Comparison of ENCODE assay signal across 17 cellular contexts in the genomic region with DNA sequence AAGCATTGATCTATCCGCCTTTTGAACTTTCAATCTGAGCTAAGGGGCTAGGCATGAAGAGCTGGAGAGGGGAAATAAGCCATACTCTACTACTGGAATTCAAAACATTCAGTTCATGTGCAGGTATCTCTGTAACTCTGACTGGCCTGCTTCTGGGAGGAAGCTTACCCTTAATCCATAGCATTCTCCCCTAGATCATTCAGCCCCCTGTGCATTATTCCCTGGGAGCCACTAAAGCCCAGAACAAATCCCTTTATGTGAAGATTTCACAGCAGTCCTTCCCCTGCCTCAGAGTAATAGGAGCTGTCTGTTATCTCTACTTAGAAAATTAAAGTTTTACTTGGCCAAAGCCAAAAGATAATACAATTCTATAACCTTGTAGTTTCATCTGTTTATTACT.
A peak's percentile ranks its signal among the peaks of the same experiment; 100 is the strongest.
DNase-seq lines count a peak whose midpoint lies in the region; ATAC-seq and TF ChIP-seq lines count a peak whose summit lies in the region.
"Had no signal": no experiment of that assay in that cellular context is flagged by ENCODE, and none has a peak within 500 bp of the region (broad histone marks: within the 10 kb centered on the region; RNA-seq: fewer than 3 reads in every experiment).

No MANE protein-coding gene starts in this region.

- H3K4me3 ChIP-seq in GM23338 (no peak overlapping the region), WERI-Rb-1 (ENCODE audit: low read depth, low read length) (no peak overlapping the region), neuronal stem cell (ENCODE audit: low read length in 2 of 2) (no peak overlapping the region)
- H3K4me3 ChIP-seq: HAP-1 had no signal

- no peak for ATAC-seq in GM23338

- no peaks in the 10 kb centered on the region for H3K36me3 ChIP-seq in GM23338 (ENCODE audit: insufficient read depth)
- no peaks in the 10 kb centered on the region for H3K36me3 ChIP-seq in WERI-Rb-1
- H3K36me3 ChIP-seq in neuronal stem cell (replicated peaks in 1 of 2; ENCODE audit: control insufficient read depth in 2 of 2, insufficient read depth in 2 of 2, low read length in 2 of 2), result no peaks in the 10 kb centered on the region
- H3K36me3 ChIP-seq: HAP-1 had no signal

- H3K27ac Mint-ChIP-seq in GM23338, result no peak overlapping the region
- H3K27ac Mint-ChIP-seq: CD4-positive, alpha-beta memory T cell; HFFc6 had no signal

- H3K4ac ChIP-seq in neuronal stem cell (ENCODE audit: low read length), result no peak overlapping the region

- H3K9ac ChIP-seq in neuronal stem cell (ENCODE audit: low read depth, low read length, poor library complexity), result no peak overlapping the region

- H3K9me3 ChIP-seq in WERI-Rb-1 (ENCODE audit: severe bottlenecking) (peaks cover 3% of the 10 kb centered on the region), neuronal stem cell (replicated peaks in 1 of 2; ENCODE audit: control insufficient read depth in 2 of 2, insufficient read depth in 1 of 2, low read depth in 1 of 2, low read length in 2 of 2) (no peaks in the 10 kb centered on the region)
- H3K9me3 ChIP-seq: HAP-1 had no signal

- no peak overlapping the region for H2BK15ac ChIP-seq in neuronal stem cell (ENCODE audit: low read length)

- H3K9me3 Mint-ChIP-seq in GM23338, result peaks cover 5% of the 10 kb centered on the region; the same call in 2 of the 3 replicates
- H3K9me3 Mint-ChIP-seq: HFFc6 had no signal

- H3F3A ChIP-seq in GM23338 (replicated peaks; ENCODE audit: low read depth), result no peaks in the 10 kb centered on the region

- H4K8ac ChIP-seq in neuronal stem cell (ENCODE audit: low read depth, low read length), result no peak overlapping the region

- H3K4me1 ChIP-seq in GM23338 (ENCODE audit: insufficient read depth), result no peaks in the 10 kb centered on the region
- peaks cover 0 to 1% of the 10 kb centered on the region in 2 donors for H3K4me1 ChIP-seq in neuronal stem cell (ENCODE audit: control insufficient read depth in 2 of 2, insufficient read depth in 1 of 2, low read depth in 1 of 2, low read length in 2 of 2)
- H3K4me1 ChIP-seq: HAP-1 had no signal

- H3K27me3 ChIP-seq in GM23338 (ENCODE audit: insufficient read depth) (no peaks in the 10 kb centered on the region), WERI-Rb-1 (ENCODE audit: insufficient read depth, low read depth, severe bottlenecking) (no peaks in the 10 kb centered on the region), neuronal stem cell (ENCODE audit: control insufficient read depth in 3 of 3, insufficient read depth in 3 of 3, low read depth in 1 of 3, low read length in 3 of 3) (no peaks in the 10 kb centered on the region)

- no peaks in the 10 kb centered on the region for H3K36me3 Mint-ChIP-seq in GM23338 (ENCODE audit: low read depth)
- H3K36me3 Mint-ChIP-seq: CD4-positive, alpha-beta memory T cell had no signal

- H3K79me1 ChIP-seq in neuronal stem cell (ENCODE audit: low read depth, low read length), result no peaks in the 10 kb centered on the region

- H3K4me3 Mint-ChIP-seq in GM23338, result no peak overlapping the region
- H3K4me3 Mint-ChIP-seq: CD4-positive, alpha-beta memory T cell; HFFc6 had no signal

- H3K4me2 ChIP-seq in GM23338, result no peak overlapping the region
- H3K4me2 ChIP-seq in neuronal stem cell (ENCODE audit: insufficient read depth, low read length, poor library complexity, severe bottlenecking), result no peak overlapping the region

- H3K18ac ChIP-seq in neuronal stem cell (ENCODE audit: low read length), result no peak overlapping the region

- no peaks in the 10 kb centered on the region for H4K20me1 ChIP-seq in GM23338 (replicated peaks; ENCODE audit: insufficient read depth)

- H4K91ac ChIP-seq in neuronal stem cell (ENCODE audit: low read depth, low read length, poor library complexity), result no peak overlapping the region

- no CpG with 5 or more reads among the region's 1 CpG for WGBS in neuronal stem cell (ENCODE audit: extremely low coverage in 2 of 2, insufficient read length in 2 of 2, insufficient replicate concordance in 1 of 2), 2 donors

- H3K23ac ChIP-seq in neuronal stem cell (ENCODE audit: low read depth, low read length, poor library complexity), result no peak overlapping the region

- H2BK120ac ChIP-seq in neuronal stem cell (ENCODE audit: low read depth, low read length), result no peak overlapping the region

- no peak for TF ChIP-seq CTCF in GM23338 (conservative IDR thresholded peaks at IDR 0.05; ENCODE audit: low read depth in 2 of 2)
- no peak for TF ChIP-seq CTCF in WERI-Rb-1 (IDR thresholded peaks at IDR 0.05; ENCODE audit: low read depth, low read length)

- no peak overlapping the region for H3K14ac ChIP-seq in neuronal stem cell (ENCODE audit: low read length)

- H2BK5ac ChIP-seq in neuronal stem cell (ENCODE audit: low read length), result no peak overlapping the region

- H3K9me2 ChIP-seq in GM23338 (ENCODE audit: insufficient read depth), result no peaks in the 10 kb centered on the region

- no peak overlapping the region for H2AK5ac ChIP-seq in neuronal stem cell (ENCODE audit: low read depth, low read length)

- DNase-seq in GM23338 (ENCODE audit: low spot score), result no peak
- peak; percentile 64 for DNase-seq in WERI-Rb-1
- DNase-seq in neuronal stem cell (ENCODE audit: low spot score), result peak; percentile 20
- no peak for DNase-seq in AG20443 (ENCODE audit: low spot score)
- DNase-seq in 8988T, result no peak
- DNase-seq in DMS153 (lab: John Stamatoyannopoulos, UW), result no peak
- DNase-seq: ACHN; C1 segment of cervical spinal cord; Calu3; CD4-positive, alpha-beta memory T cell; COR-L47; DMS79; EL; GDM1; GOT3; HFFc6 had no signal

- H2AFZ ChIP-seq in GM23338 (peak overlapping the region; percentile 72), neuronal stem cell (ENCODE audit: low read length) (no peak overlapping the region)

- H3K27me3 Mint-ChIP-seq in GM23338 (ENCODE audit: insufficient read depth, low read depth, poor library complexity), result no peaks in the 10 kb centered on the region
- H3K27me3 Mint-ChIP-seq: CD4-positive, alpha-beta memory T cell had no signal

- H2BK12ac ChIP-seq in neuronal stem cell (ENCODE audit: low read length), result no peak overlapping the region

- H3K4me1 Mint-ChIP-seq in GM23338, result no peaks in the 10 kb centered on the region
- H3K4me1 Mint-ChIP-seq: CD4-positive, alpha-beta memory T cell had no signal

- H3K27ac ChIP-seq in GM23338 (ENCODE audit: low read depth), result no peak overlapping the region
- no peak overlapping the region for H3K27ac ChIP-seq in WERI-Rb-1
- H3K27ac ChIP-seq in neuronal stem cell (replicated peaks; ENCODE audit: low read length), result no peak overlapping the region

- no peaks in the 10 kb centered on the region for H3K79me2 ChIP-seq in GM23338 (replicated peaks; ENCODE audit: insufficient read depth)

TF ChIP-seq in GM23338, 12 proteins besides CTCF, POLR2A, EP300 and RAD21 (continues in another document):
- TF ChIP-seq, protein P1, sequence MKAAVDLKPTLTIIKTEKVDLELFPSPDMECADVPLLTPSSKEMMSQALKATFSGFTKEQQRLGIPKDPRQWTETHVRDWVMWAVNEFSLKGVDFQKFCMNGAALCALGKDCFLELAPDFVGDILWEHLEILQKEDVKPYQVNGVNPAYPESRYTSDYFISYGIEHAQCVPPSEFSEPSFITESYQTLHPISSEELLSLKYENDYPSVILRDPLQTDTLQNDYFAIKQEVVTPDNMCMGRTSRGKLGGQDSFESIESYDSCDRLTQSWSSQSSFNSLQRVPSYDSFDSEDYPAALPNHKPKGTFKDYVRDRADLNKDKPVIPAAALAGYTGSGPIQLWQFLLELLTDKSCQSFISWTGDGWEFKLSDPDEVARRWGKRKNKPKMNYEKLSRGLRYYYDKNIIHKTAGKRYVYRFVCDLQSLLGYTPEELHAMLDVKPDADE (IDR thresholded peaks at IDR 0.05), result no peak
- TF ChIP-seq STAT1 (IDR thresholded peaks at IDR 0.05; ENCODE audit: unreplicated experiment) (no peak), EZH2phosphoT487 (IDR thresholded peaks at IDR 0.05; ENCODE audit: unreplicated experiment) (no peak), POLR2AphosphoS5 (IDR thresholded peaks at IDR 0.05; ENCODE audit: low read depth) (no peak), NANOG (IDR thresholded peaks at IDR 0.05; ENCODE audit: borderline replicate concordance) (no peak), CREB1 (CRISPR knock-in tag; IDR thresholded peaks at IDR 0.05; ENCODE audit: low read depth) (no peak), ZNF114 (CRISPR knock-in tag; IDR thresholded peaks at IDR 0.05) (no peak), EZH2 (IDR thresholded peaks at IDR 0.05; ENCODE audit: low read depth, unreplicated experiment) (no peak), JUNB (IDR thresholded peaks at IDR 0.05; ENCODE audit: unreplicated experiment) (no peak), ZNF331 (CRISPR knock-in tag; IDR thresholded peaks at IDR 0.05; ENCODE audit: low read depth) (no peak)
- TF ChIP-seq, protein P2, sequence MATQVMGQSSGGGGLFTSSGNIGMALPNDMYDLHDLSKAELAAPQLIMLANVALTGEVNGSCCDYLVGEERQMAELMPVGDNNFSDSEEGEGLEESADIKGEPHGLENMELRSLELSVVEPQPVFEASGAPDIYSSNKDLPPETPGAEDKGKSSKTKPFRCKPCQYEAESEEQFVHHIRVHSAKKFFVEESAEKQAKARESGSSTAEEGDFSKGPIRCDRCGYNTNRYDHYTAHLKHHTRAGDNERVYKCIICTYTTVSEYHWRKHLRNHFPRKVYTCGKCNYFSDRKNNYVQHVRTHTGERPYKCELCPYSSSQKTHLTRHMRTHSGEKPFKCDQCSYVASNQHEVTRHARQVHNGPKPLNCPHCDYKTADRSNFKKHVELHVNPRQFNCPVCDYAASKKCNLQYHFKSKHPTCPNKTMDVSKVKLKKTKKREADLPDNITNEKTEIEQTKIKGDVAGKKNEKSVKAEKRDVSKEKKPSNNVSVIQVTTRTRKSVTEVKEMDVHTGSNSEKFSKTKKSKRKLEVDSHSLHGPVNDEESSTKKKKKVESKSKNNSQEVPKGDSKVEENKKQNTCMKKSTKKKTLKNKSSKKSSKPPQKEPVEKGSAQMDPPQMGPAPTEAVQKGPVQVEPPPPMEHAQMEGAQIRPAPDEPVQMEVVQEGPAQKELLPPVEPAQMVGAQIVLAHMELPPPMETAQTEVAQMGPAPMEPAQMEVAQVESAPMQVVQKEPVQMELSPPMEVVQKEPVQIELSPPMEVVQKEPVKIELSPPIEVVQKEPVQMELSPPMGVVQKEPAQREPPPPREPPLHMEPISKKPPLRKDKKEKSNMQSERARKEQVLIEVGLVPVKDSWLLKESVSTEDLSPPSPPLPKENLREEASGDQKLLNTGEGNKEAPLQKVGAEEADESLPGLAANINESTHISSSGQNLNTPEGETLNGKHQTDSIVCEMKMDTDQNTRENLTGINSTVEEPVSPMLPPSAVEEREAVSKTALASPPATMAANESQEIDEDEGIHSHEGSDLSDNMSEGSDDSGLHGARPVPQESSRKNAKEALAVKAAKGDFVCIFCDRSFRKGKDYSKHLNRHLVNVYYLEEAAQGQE (IDR thresholded peaks at IDR 0.05; ENCODE audit: unreplicated experiment), result no peak

Comparison
In these comparisons a context has a peak if more than half of its experiments do, and no peak if none do; other contexts are left out.
1. DNase-seq: peak in WERI-Rb-1 (single experiment) and neuronal stem cell (single experiment); none in GM23338 (single experiment), AG20443 (single experiment), 8988T (single experiment) and DMS153 (single experiment).